In genomic region chr14:51092965-51093364, GRCh38 we compare ENCODE assay signal across 11 cellular contexts. TPM values are rescaled to one million over a fixed set of nuclear protein-coding genes. Genes with fewer than 3 reads are reported as not detected.
DNase-seq lines count a peak whose midpoint lies in the region; ATAC-seq and TF ChIP-seq lines count a peak whose summit lies in the region.
"Had no signal": no experiment of that assay in that cellular context is flagged by ENCODE, and none has a peak within 500 bp of the region (broad histone marks: within the 10 kb centered on the region; RNA-seq: fewer than 3 reads in every experiment).

No MANE protein-coding gene starts in this region.

- peaks cover 0 to 25% (median 3%) of the 10 kb centered on the region in 4 donors for H3K4me1 Mint-ChIP-seq in CD4-positive, CD25-positive, alpha-beta regulatory T cell
- peaks cover 26% of the 10 kb centered on the region for H3K4me1 Mint-ChIP-seq in nephron

- in situ Hi-C loops in astrocyte of the cerebellum (cut with HindIII; ENCODE audit: low sequenced_read_pairs): no loop called here

- H3K4me3 ChIP-seq in CD4-positive, CD25-positive, alpha-beta regulatory T cell (ENCODE audit: low read depth, low read length): no peak overlapping the region
- H3K4me3 ChIP-seq in astrocyte of the cerebellum (ENCODE audit: low read depth, low read length): peak overlapping the region; percentile 61

- ATAC-seq in CD4-positive, CD25-positive, alpha-beta regulatory T cell (ENCODE audit: low read depth in 2 of 2): no peak

- no peak overlapping the region for H3K27ac Mint-ChIP-seq in CD4-positive, CD25-positive, alpha-beta regulatory T cell
- H3K27ac Mint-ChIP-seq in nephron: no peak overlapping the region

- no peaks in the 10 kb centered on the region for H3K9me3 ChIP-seq in CD4-positive, CD25-positive, alpha-beta regulatory T cell (ENCODE audit: control insufficient read depth in 2 of 2, low read length in 2 of 2)

- DNase-seq in CD4-positive, CD25-positive, alpha-beta regulatory T cell: no peak
- DNase-seq in DMS79 (lab: John Stamatoyannopoulos, UW): peak; percentile 65
- DNase-seq in astrocyte of the cerebellum (ENCODE audit: low read depth): no peak
- DNase-seq in stimulated activated CD4-positive, alpha-beta T cell treated with anti-CD3 and anti-CD28 coated beads, Interleukin-2, amount 100 ng/mL, for 48 hours: no peak
- DNase-seq in stimulated activated CD4-positive, alpha-beta T cell treated with anti-CD3 and anti-CD28 coated beads, Interleukin-15, amount 100 ng/mL, for 24 hours: no peak
- no peak for DNase-seq in GM19240 (ENCODE audit: insufficient read length, low spot score)
- DNase-seq in foreskin melanocyte: no peak
- DNase-seq: activated CD4-positive, alpha-beta T cell treated with anti-CD3 and anti-CD28 coated beads, Interleukin-2, amount 50 U/mL, for 48 hours; EL; Karpas-422 had no signal

- H3K4me1 ChIP-seq in CD4-positive, CD25-positive, alpha-beta regulatory T cell (ENCODE audit: control insufficient read depth, insufficient read depth, low read length, poor library complexity, severe bottlenecking): peaks cover 23% of the 10 kb centered on the region

- TF ChIP-seq CTCF in astrocyte of the cerebellum (IDR thresholded peaks at IDR 0.05; ENCODE audit: low read depth, low read length, missing control alignments): no peak
- no peak for TF ChIP-seq CTCF in nephron (IDR thresholded peaks at IDR 0.05; ENCODE audit: unreplicated experiment in 3 of 3)

- no peaks in the 10 kb centered on the region for H3K36me3 ChIP-seq in CD4-positive, CD25-positive, alpha-beta regulatory T cell (ENCODE audit: control insufficient read depth, insufficient read depth, low read length)

- H3K9me3 Mint-ChIP-seq in CD4-positive, CD25-positive, alpha-beta regulatory T cell: no peaks in the 10 kb centered on the region
- no peaks in the 10 kb centered on the region for H3K9me3 Mint-ChIP-seq in nephron

- H3K36me3 Mint-ChIP-seq in CD4-positive, CD25-positive, alpha-beta regulatory T cell: no peaks in the 10 kb centered on the region
- H3K36me3 Mint-ChIP-seq in nephron (ENCODE audit: low read depth): no peaks in the 10 kb centered on the region

- peaks cover 47% of the 10 kb centered on the region for H3K27me3 Mint-ChIP-seq in CD4-positive, CD25-positive, alpha-beta regulatory T cell
- H3K27me3 Mint-ChIP-seq in nephron (ENCODE audit: low read depth): peaks cover 57% of the 10 kb centered on the region

- no peak overlapping the region for H3K27ac ChIP-seq in CD4-positive, CD25-positive, alpha-beta regulatory T cell (ENCODE audit: insufficient read depth, low read length, poor library complexity, severe bottlenecking)

- H3K27me3 ChIP-seq in CD4-positive, CD25-positive, alpha-beta regulatory T cell (ENCODE audit: control insufficient read depth, insufficient read depth, low read length): peaks cover 17% of the 10 kb centered on the region

- H3K4me3 Mint-ChIP-seq in CD4-positive, CD25-positive, alpha-beta regulatory T cell: peak overlapping the region in 3 of 4 donors; percentile 66 to 86 (median 68)
- H3K4me3 Mint-ChIP-seq in nephron: peak overlapping the region; percentile 90 to 96 (median 93)

RNA-seq across cellular contexts. Expression of gene TRIM9, which starts 1.9 kb away (rescaled TPM):
- total RNA-seq in CD4-positive, CD25-positive, alpha-beta regulatory T cell: 0.12 TPM
- under 1 TPM in 3 of 4 donors, not detected in 1; 0.11 to 0.52 (median 0.17) TPM for polyA plus RNA-seq in CD4-positive, CD25-positive, alpha-beta regulatory T cell
